In genomic region chr19:11642902-11643301, GRCh38 we compare ENCODE assay signal across 15 cellular contexts. TPM values are rescaled to one million over a fixed set of nuclear protein-coding genes. Genes with fewer than 3 reads are reported as not detected.
DNase-seq lines count a peak whose midpoint lies in the region; ATAC-seq and TF ChIP-seq lines count a peak whose summit lies in the region.
"Had no signal": no experiment of that assay in that cellular context is flagged by ENCODE, and none has a peak within 500 bp of the region (broad histone marks: within the 10 kb centered on the region; RNA-seq: fewer than 3 reads in every experiment).

No MANE protein-coding gene starts in this region.

- H3K36me3 Mint-ChIP-seq in natural killer cell (no peaks in the 10 kb centered on the region), nephron (ENCODE audit: low read depth) (peaks cover 41% of the 10 kb centered on the region), type B pancreatic cell (peaks cover 12% of the 10 kb centered on the region)
- H3K36me3 Mint-ChIP-seq in natural killer cell treated with Interleukin-12 subunit alpha and Interleukin-12 subunit beta and Interleukin-15 and Interleukin-18, amount 100 ng/mL, for 72 hours, result no peaks in the 10 kb centered on the region
- H3K36me3 Mint-ChIP-seq: CD8-positive, alpha-beta T cell had no signal

- DNase-seq in natural killer cell (no peak), type B pancreatic cell (ENCODE audit: extremely low spot score, unreplicated experiment) (no peak), UCSD-AML1 (lab: John Stamatoyannopoulos, UW; ENCODE audit: unreplicated experiment) (no peak)
- no peak for DNase-seq in natural killer cell treated with Interleukin-12 subunit alpha and Interleukin-12 subunit beta and Interleukin-15 and Interleukin-18, amount 100 ng/mL, for 72 hours (ENCODE audit: low spot score)
- DNase-seq in stimulated activated naive CD8-positive, alpha-beta T cell treated with anti-CD3 and anti-CD28 coated beads, Interleukin-15, Interleukin-2, amounts not matched to agents 100 U/mL and 50 U/mL, for 24 hours, result no peak
- DNase-seq: AML-193; Caco-2; Calu3; CD4-positive, alpha-beta T cell; CD8-positive, alpha-beta T cell; DMS79 treated with DMSO at 0.1 percent for 48 hours; GF-D8 had no signal

- H3K9me3 Mint-ChIP-seq in natural killer cell (no peaks in the 10 kb centered on the region), nephron (peaks cover 17% of the 10 kb centered on the region), type B pancreatic cell (peaks cover 7% of the 10 kb centered on the region)
- no peaks in the 10 kb centered on the region for H3K9me3 Mint-ChIP-seq in natural killer cell treated with Interleukin-12 subunit alpha and Interleukin-12 subunit beta and Interleukin-15 and Interleukin-18, amount 100 ng/mL, for 72 hours
- H3K9me3 Mint-ChIP-seq: CD4-positive, alpha-beta T cell; CD8-positive, alpha-beta T cell had no signal

- TF ChIP-seq CTCF in natural killer cell (IDR thresholded peaks at IDR 0.05), result no peak
- no peak for TF ChIP-seq CTCF in nephron (IDR thresholded peaks at IDR 0.05; ENCODE audit: unreplicated experiment in 3 of 3)
- no peak for TF ChIP-seq CTCF in type B pancreatic cell (conservative IDR thresholded peaks at IDR 0.05)

- no peak for ATAC-seq in natural killer cell
- no peak for ATAC-seq in natural killer cell treated with Interleukin-12 subunit alpha and Interleukin-12 subunit beta and Interleukin-15 and Interleukin-18, amount 100 ng/mL, for 72 hours
- ATAC-seq in stimulated activated naive CD8-positive, alpha-beta T cell treated with anti-CD3 and anti-CD28 coated beads, Interleukin-15, Interleukin-2, amounts not matched to agents 100 U/mL and 50 U/mL, for 24 hours, result no peak
- ATAC-seq: A549; CD8-positive, alpha-beta T cell had no signal

- peak overlapping the region; percentile 28 for H3K4me3 Mint-ChIP-seq in natural killer cell
- H3K4me3 Mint-ChIP-seq in natural killer cell treated with Interleukin-12 subunit alpha and Interleukin-12 subunit beta and Interleukin-15 and Interleukin-18, amount 100 ng/mL, for 72 hours, result no peak overlapping the region
- H3K4me3 Mint-ChIP-seq in nephron, result peak overlapping the region in 2 of 3 experiments; percentile 27 to 34
- peak overlapping the region; percentile 42 for H3K4me3 Mint-ChIP-seq in type B pancreatic cell
- H3K4me3 Mint-ChIP-seq: B cell; CD4-positive, alpha-beta T cell; CD8-positive, alpha-beta T cell had no signal

- H3K4me1 Mint-ChIP-seq in natural killer cell, result no peaks in the 10 kb centered on the region
- no peaks in the 10 kb centered on the region for H3K4me1 Mint-ChIP-seq in natural killer cell treated with Interleukin-12 subunit alpha and Interleukin-12 subunit beta and Interleukin-15 and Interleukin-18, amount 100 ng/mL, for 72 hours (ENCODE audit: low read depth in 2 of 2)
- H3K4me1 Mint-ChIP-seq in nephron, result no peaks in the 10 kb centered on the region
- no peaks in the 10 kb centered on the region for H3K4me1 Mint-ChIP-seq in type B pancreatic cell (ENCODE audit: unreplicated experiment)

- H3K27ac Mint-ChIP-seq in natural killer cell, result no peak overlapping the region
- no peak overlapping the region for H3K27ac Mint-ChIP-seq in natural killer cell treated with Interleukin-12 subunit alpha and Interleukin-12 subunit beta and Interleukin-15 and Interleukin-18, amount 100 ng/mL, for 72 hours
- no peak overlapping the region for H3K27ac Mint-ChIP-seq in nephron
- no peak overlapping the region for H3K27ac Mint-ChIP-seq in type B pancreatic cell
- H3K27ac Mint-ChIP-seq: B cell; CD4-positive, alpha-beta T cell; CD8-positive, alpha-beta T cell had no signal

- H3K27me3 Mint-ChIP-seq in natural killer cell (ENCODE audit: low read depth in 2 of 2), result no peaks in the 10 kb centered on the region
- peaks cover 0 to 2% of the 10 kb centered on the region in 2 donors for H3K27me3 Mint-ChIP-seq in natural killer cell treated with Interleukin-12 subunit alpha and Interleukin-12 subunit beta and Interleukin-15 and Interleukin-18, amount 100 ng/mL, for 72 hours
- H3K27me3 Mint-ChIP-seq in nephron (ENCODE audit: low read depth), result no peaks in the 10 kb centered on the region
- H3K27me3 Mint-ChIP-seq in type B pancreatic cell, result no peaks in the 10 kb centered on the region

- intact Hi-C loops in natural killer cell (cut with micrococcal nuclease), result no loop called here

RNA-seq across cellular contexts. Expression of gene ZNF627, which starts 45.6 kb away (rescaled TPM):
- total RNA-seq in natural killer cell (1 to 10 TPM; 4.7 to 7.5 (median 4.9) TPM), type B pancreatic cell (ENCODE audit: low replicate concordance) (21.6 and 26.1 TPM in 2 replicates)
- total RNA-seq in natural killer cell treated with Interleukin-12 subunit alpha and Interleukin-12 subunit beta and Interleukin-15 and Interleukin-18, amount 100 ng/mL, for 72 hours, result 1 to 10 TPM; 5.1 to 6.8 TPM
